In the genomic region with DNA sequence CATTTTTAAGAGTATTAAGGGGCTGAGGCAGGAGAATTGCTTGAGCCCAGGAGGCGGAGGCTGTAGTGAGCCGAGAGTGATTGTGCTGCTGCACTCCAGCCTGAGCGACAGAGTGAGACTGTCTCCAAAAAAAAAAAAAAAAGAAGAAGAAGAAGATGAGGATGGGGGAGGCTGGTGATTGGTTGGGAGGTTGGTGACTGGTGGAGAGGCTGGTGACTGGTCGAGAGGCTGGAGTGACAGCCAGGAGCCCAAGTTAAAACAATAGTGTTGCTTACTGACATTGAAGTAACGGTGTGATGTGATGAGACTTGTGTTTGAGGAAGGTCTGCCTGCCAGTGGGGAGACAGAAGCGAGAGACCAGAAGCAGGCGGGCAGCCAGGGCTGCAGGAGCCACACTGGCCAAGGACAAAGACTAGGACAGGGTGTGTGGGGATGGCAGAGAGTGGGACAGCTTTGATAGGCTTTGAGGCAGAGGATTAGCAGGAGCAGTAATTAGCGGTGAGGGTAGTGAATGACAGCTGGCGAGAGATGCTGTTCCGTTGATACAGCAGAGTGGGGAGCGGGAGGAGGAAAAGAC, we compare ENCODE assay signal across 15 cellular contexts. TPM values are rescaled to one million over a fixed set of nuclear protein-coding genes. Genes with fewer than 3 reads are reported as not detected.
A peak's percentile ranks its signal among the peaks of the same experiment; 100 is the strongest.
DNase-seq lines count a peak whose midpoint lies in the region; ATAC-seq, FAIRE-seq and TF ChIP-seq lines count a peak whose summit lies in the region.
"Had no signal": no experiment of that assay in that cellular context is flagged by ENCODE, and none has a peak within 500 bp of the region (broad histone marks: within the 10 kb centered on the region; RNA-seq: fewer than 3 reads in every experiment).

No MANE protein-coding gene starts in this region.

- H3K36me3 Mint-ChIP-seq in activated CD4-positive, alpha-beta T cell treated with anti-CD3 and anti-CD28 coated beads, Interleukin-2, amount 10 ng/mL, durations not matched to agents 24 days and 14 days (ENCODE audit: low read depth) = peaks cover 79% of the 10 kb centered on the region

- peaks cover 18 to 23% of the 10 kb centered on the region in 2 experiments for H4K20me1 ChIP-seq in H1 (replicated peaks in 1 of 2; ENCODE audit: control insufficient read depth in 1 of 2, insufficient read depth in 2 of 2, low read length in 2 of 2)

- H3K27me3 Mint-ChIP-seq in activated CD4-positive, alpha-beta T cell treated with anti-CD3 and anti-CD28 coated beads, Interleukin-2, amount 10 ng/mL, durations not matched to agents 24 days and 14 days = no peaks in the 10 kb centered on the region
- H3K27me3 Mint-ChIP-seq: activated CD8-positive, alpha-beta memory T cell treated with anti-CD3 and anti-CD28 coated beads, Interleukin-2, amount 10 ng/mL, durations not matched to agents 7 days and 5 days had no signal

- H2AK5ac ChIP-seq in H1 (ENCODE audit: low read depth, low read length) = no peak overlapping the region

- TF ChIP-seq POLR2A in H1 (IDR thresholded peaks at IDR 0.05; ENCODE audit: control extremely low read depth in 1 of 2, low read depth in 2 of 2, low read length in 2 of 2) = no peak

- H3K9me3 ChIP-seq in H1 (ENCODE audit: insufficient read depth in 2 of 2, low read depth in 1 of 2, low read length in 1 of 2) = no peaks in the 10 kb centered on the region
- H3K9me3 ChIP-seq: body of pancreas, thyroid gland had no signal

- H4K5ac ChIP-seq in H1 (ENCODE audit: insufficient read length, low read depth, low read length) = no peak overlapping the region

- H2BK15ac ChIP-seq in H1 (ENCODE audit: low read length) = no peak overlapping the region

- peaks cover 0 to 5% (median 0%) of the 10 kb centered on the region in 4 experiments; a peak in 1 of 7 replicates for H3K4me1 ChIP-seq in H1 (replicated peaks in 1 of 4; ENCODE audit: control insufficient read depth in 3 of 4, insufficient read depth in 4 of 4, low read length in 3 of 4)

- no peak overlapping the region for H4K91ac ChIP-seq in H1 (replicated peaks; ENCODE audit: insufficient read length, low read length)

- no peaks in the 10 kb centered on the region; a peak in 1 of 7 replicates for H3K27me3 ChIP-seq in H1 (replicated peaks in 1 of 4; ENCODE audit: control insufficient read depth in 3 of 4, extremely low read depth in 1 of 4, insufficient read depth in 3 of 4, low read length in 3 of 4)
- H3K27me3 ChIP-seq: body of pancreas, thyroid gland had no signal

- H3K79me1 ChIP-seq in H1 (ENCODE audit: low read depth, low read length) = peaks cover 8% of the 10 kb centered on the region; the same call in 1 of the 2 replicates

- no peak overlapping the region for H3K18ac ChIP-seq in H1 (ENCODE audit: extremely low read depth, low read length)

- H3K4me2 ChIP-seq in H1 (ENCODE audit: insufficient read depth in 1 of 2, low read depth in 2 of 2, low read length in 2 of 2) = no peak overlapping the region

- H3K14ac ChIP-seq in H1 (ENCODE audit: insufficient read length) = no peak overlapping the region

- WGBS in H1 (ENCODE audit: extremely low coverage in 1 of 2, insufficient coverage in 1 of 2, insufficient read length in 1 of 2, insufficient replicate concordance in 2 of 2, low coverage in 1 of 2, low lambda C conversion rate in 2 of 2, missing lambda C conversion rate in 1 of 2), 2 experiments = 86% methylated on average over 11 of the region's 11 CpGs; no CpG with 5 or more reads in 1 of the 2 experiments

- no peak overlapping the region for H2BK5ac ChIP-seq in H1 (ENCODE audit: low read depth, low read length)

- peaks cover 33 to 63% (median 42%) of the 10 kb centered on the region in 4 experiments for H3K36me3 ChIP-seq in H1 (ENCODE audit: control insufficient read depth in 2 of 4, insufficient read depth in 4 of 4, low read length in 3 of 4)

- H3K4me3 Mint-ChIP-seq in activated CD4-positive, alpha-beta T cell treated with anti-CD3 and anti-CD28 coated beads, Interleukin-2, amount 10 ng/mL, durations not matched to agents 24 days and 14 days = no peak overlapping the region
- H3K4me3 Mint-ChIP-seq: activated CD8-positive, alpha-beta memory T cell treated with anti-CD3 and anti-CD28 coated beads, Interleukin-2, amount 10 ng/mL, durations not matched to agents 7 days and 5 days; T-helper 1 cell treated with Interleukin-12 subunit alpha and Interleukin-12 subunit beta and Interleukin-4 antibody, amounts not matched to agents 30 μg/mL and 1 μg/mL, for 36 hours had no signal

- TF ChIP-seq EP300 in H1 (IDR thresholded peaks at IDR 0.05; ENCODE audit: borderline replicate concordance in 1 of 2, low read depth in 2 of 2, low read length in 2 of 2) = no peak

- peaks cover 40% of the 10 kb centered on the region for H3K4me1 Mint-ChIP-seq in activated CD4-positive, alpha-beta T cell treated with anti-CD3 and anti-CD28 coated beads, Interleukin-2, amount 10 ng/mL, durations not matched to agents 24 days and 14 days

- TF ChIP-seq CTCF in RWPE1 (conservative IDR thresholded peaks at IDR 0.05; ENCODE audit: low read depth) (no peak), H1 (IDR thresholded peaks at IDR 0.05; ENCODE audit: control extremely low read depth in 1 of 3, insufficient read depth in 1 of 3, low read depth in 1 of 3, low read length in 3 of 3) (no peak)

- H3K27ac ChIP-seq in RWPE1 = peak overlapping the region; percentile 19
- no peak overlapping the region for H3K27ac ChIP-seq in H1 (ENCODE audit: low read depth, low read length)
- H3K27ac ChIP-seq: body of pancreas, thyroid gland had no signal

- H3K9me3 Mint-ChIP-seq in activated CD4-positive, alpha-beta T cell treated with anti-CD3 and anti-CD28 coated beads, Interleukin-2, amount 10 ng/mL, durations not matched to agents 24 days and 14 days = no peaks in the 10 kb centered on the region
- H3K9me3 Mint-ChIP-seq: T-helper 1 cell treated with Interleukin-12 subunit alpha and Interleukin-12 subunit beta and Interleukin-4 antibody, amounts not matched to agents 30 μg/mL and 1 μg/mL, for 36 hours had no signal

- H3K4ac ChIP-seq in H1 (replicated peaks; ENCODE audit: insufficient read length, low read depth, low read length) = no peak overlapping the region

- H3K9ac ChIP-seq in H1 (replicated peaks in 1 of 4; ENCODE audit: extremely low read depth in 1 of 4, low read depth in 3 of 4, low read length in 3 of 4) = no peak overlapping the region

- H3K56ac ChIP-seq in H1 (replicated peaks; ENCODE audit: insufficient read length, low read depth, low read length) = no peak overlapping the region

- H3K23me2 ChIP-seq in H1 (ENCODE audit: low read depth, low read length) = peaks cover 4% of the 10 kb centered on the region

- H3K23ac ChIP-seq in H1 (ENCODE audit: insufficient read length) = no peak overlapping the region

- H2BK20ac ChIP-seq in H1 (ENCODE audit: low read length) = no peak overlapping the region

- no peak for DNase-seq in activated CD4-positive, alpha-beta T cell treated with anti-CD3 and anti-CD28 coated beads, Interleukin-2, amount 10 ng/mL, durations not matched to agents 24 days and 14 days
- no peak for DNase-seq in activated CD4-positive, alpha-beta T cell treated with anti-CD3 and anti-CD28 coated beads, Interleukin-2, amount 50 U/mL, for 1 hour
- no peak for DNase-seq in RWPE1 (ENCODE audit: low spot score)
- DNase-seq in H1 (ENCODE audit: low read depth in 1 of 2, low spot score in 2 of 2) = no peak
- peak; percentile 82 for DNase-seq in pons (ENCODE audit: low spot score)
- no peak for DNase-seq in NCI-H1930 (lab: John Stamatoyannopoulos, UW)
- DNase-seq in ureter (ENCODE audit: low spot score) = no peak
- DNase-seq: activated CD8-positive, alpha-beta memory T cell treated with anti-CD3 and anti-CD28 coated beads, Interleukin-2, amount 10 ng/mL, durations not matched to agents 7 days and 5 days; body of pancreas; EL; Karpas-422; PC-3; thyroid gland had no signal

- no peak overlapping the region for H2BK12ac ChIP-seq in H1 (ENCODE audit: low read depth, low read length)

- POLR2A ChIA-PET in RWPE1 (lab: Yijun Ruan, JAX; ENCODE audit: low non-redundant PET) = no interaction called here
- POLR2A ChIA-PET in H1 (lab: Charles Lee; ENCODE audit: partially characterized antibody) = interaction anchor here (0.6 to 15.1 kb wide), 5 partner anchors 7 to 194 kb away, joined by 4 to 313 read pairs (median 8); a partner anchor contains a TSS

- ATAC-seq in HG02970 (IDR thresholded peaks at IDR 0.05; ENCODE audit: low FRiP score, unreplicated experiment) = no peak
- ATAC-seq: activated CD8-positive, alpha-beta memory T cell treated with anti-CD3 and anti-CD28 coated beads, Interleukin-2, amount 10 ng/mL, durations not matched to agents 7 days and 5 days; body of pancreas; PC-3 had no signal

- no peak overlapping the region for H2BK120ac ChIP-seq in H1 (replicated peaks; ENCODE audit: low read depth, low read length)

- no peak overlapping the region for H2AFZ ChIP-seq in H1 (ENCODE audit: low read length)

- no peak overlapping the region for H4K8ac ChIP-seq in H1 (ENCODE audit: extremely low read depth, insufficient read depth, low read length)

- H3K4me3 ChIP-seq in H1 (ENCODE audit: extremely low read depth in 1 of 4, insufficient read depth in 2 of 4, low read depth in 3 of 4, low read length in 4 of 4) = no peak overlapping the region
- H3K4me3 ChIP-seq: body of pancreas, thyroid gland had no signal

- TF ChIP-seq RAD21 in H1 (IDR thresholded peaks at IDR 0.05 in 1 of 2, conservative IDR thresholded peaks at IDR 0.05 in 1 of 2; ENCODE audit: low read depth in 2 of 2, low read length in 2 of 2) = no peak

- H3K79me2 ChIP-seq in H1 (ENCODE audit: control insufficient read depth in 1 of 2, insufficient read depth in 2 of 2, low read length in 2 of 2) = peaks cover 31 to 74% of the 10 kb centered on the region in 2 experiments

- FAIRE-seq in H1 (lab: Jason Lieb, UNC) = no peak

- intact Hi-C loops in activated CD4-positive, alpha-beta T cell treated with anti-CD3 and anti-CD28 coated beads, Interleukin-2, amount 10 ng/mL, durations not matched to agents 24 days and 14 days (cut with micrococcal nuclease) = loop anchor here (10.0 kb wide), 1 partner anchor 445 kb away; a partner anchor contains a TSS

- peak overlapping the region; percentile 39 for H3K27ac Mint-ChIP-seq in activated CD4-positive, alpha-beta T cell treated with anti-CD3 and anti-CD28 coated beads, Interleukin-2, amount 10 ng/mL, durations not matched to agents 24 days and 14 days
- H3K27ac Mint-ChIP-seq: activated CD8-positive, alpha-beta memory T cell treated with anti-CD3 and anti-CD28 coated beads, Interleukin-2, amount 10 ng/mL, durations not matched to agents 7 days and 5 days; T-helper 1 cell treated with Interleukin-12 subunit alpha and Interleukin-12 subunit beta and Interleukin-4 antibody, amounts not matched to agents 30 μg/mL and 1 μg/mL, for 36 hours had no signal

- CTCF ChIA-PET in RWPE1 (lab: Yijun Ruan, JAX) = interaction anchor here (0.6 kb wide), 1 partner anchor 198 kb away, joined by 7 read pairs; no protein-coding TSS in a partner anchor
- CTCF ChIA-PET in H1 (lab: Charles Lee; ENCODE audit: partially characterized antibody) = interaction anchor here (0.7 kb wide), 1 partner anchor 411 kb away, joined by 3 read pairs; no protein-coding TSS in a partner anchor

RNA-seq across cellular contexts. Expression of a gene that starts 4.9 kb away (rescaled TPM):
- total RNA-seq in activated CD4-positive, alpha-beta T cell treated with anti-CD3 and anti-CD28 coated beads, Interleukin-2, amount 10 ng/mL, durations not matched to agents 24 days and 14 days = 300 and 318 TPM in 2 replicates
- total RNA-seq in H1 (2021; fragmentation: NEBNext Ultra II Directional; extraction: Animal tissue kit (Norgen Biotek cat#: 25700)) = 237 and 239 TPM in 2 replicates
- 66.7 and 103 TPM in 2 replicates for polyA plus RNA-seq in H1 (2011; rRNA removed)
- 78.5 TPM for polyA plus RNA-seq in H1 (2011; cell fraction: cytosol; rRNA removed)
- polyA plus RNA-seq in H1 (2011; cell fraction: nucleus; rRNA removed) = 456 TPM
- 212 to 245 TPM (median 235 TPM) in 4 replicates for polyA plus RNA-seq in H1 (2012, experiment 1 of 2)
- 131 TPM for polyA plus RNA-seq in H1 (2012, experiment 2 of 2)
- 167 TPM for polyA plus RNA-seq in H1 (2013, experiment 1 of 2)
- 144 TPM for polyA plus RNA-seq in H1 (2013, experiment 2 of 2)
- 44.1 and 59.4 TPM in 2 replicates for polyA minus RNA-seq in H1 (2011; rRNA and poly(A)+ RNA removed)
- polyA minus RNA-seq in H1 (2011; cell fraction: cytosol; rRNA and poly(A)+ RNA removed) = 112 TPM
- polyA minus RNA-seq in H1 (2011; cell fraction: nucleus; rRNA and poly(A)+ RNA removed) = 143 TPM
- 133 TPM for total RNA-seq in ureter

RNA-seq across cellular contexts. Expression of a gene that starts 9.7 kb away (rescaled TPM):
- total RNA-seq in activated CD4-positive, alpha-beta T cell treated with anti-CD3 and anti-CD28 coated beads, Interleukin-2, amount 10 ng/mL, durations not matched to agents 24 days and 14 days = 4.5 TPM in 2 replicates
- 4.3 and 4.8 TPM in 2 replicates for total RNA-seq in H1 (2021; fragmentation: NEBNext Ultra II Directional; extraction: Animal tissue kit (Norgen Biotek cat#: 25700))
- polyA plus RNA-seq in H1 (2011; rRNA removed) = 1.6 and 2.1 TPM in 2 replicates
- 2.0 TPM for polyA plus RNA-seq in H1 (2011; cell fraction: cytosol; rRNA removed)
- 3.2 TPM for polyA plus RNA-seq in H1 (2011; cell fraction: nucleus; rRNA removed)
- polyA plus RNA-seq in H1 (2012, experiment 1 of 2) = 1.9 to 3.0 TPM (median 2.0 TPM) in 4 replicates
- 1.5 TPM for polyA plus RNA-seq in H1 (2012, experiment 2 of 2)
- 1.6 TPM for polyA plus RNA-seq in H1 (2013, experiment 1 of 2)
- polyA plus RNA-seq in H1 (2013, experiment 2 of 2) = 1.5 TPM
- 1.8 and 4.7 TPM in 2 replicates for polyA minus RNA-seq in H1 (2011; rRNA and poly(A)+ RNA removed)
- 7.5 TPM for polyA minus RNA-seq in H1 (2011; cell fraction: cytosol; rRNA and poly(A)+ RNA removed)
- polyA minus RNA-seq in H1 (2011; cell fraction: nucleus; rRNA and poly(A)+ RNA removed) = 16.2 TPM
- 4.6 TPM for total RNA-seq in ureter

RNA-seq across cellular contexts. Expression of a gene that starts 12.6 kb away (rescaled TPM):
- 42.7 and 47.6 TPM in 2 replicates for total RNA-seq in activated CD4-positive, alpha-beta T cell treated with anti-CD3 and anti-CD28 coated beads, Interleukin-2, amount 10 ng/mL, durations not matched to agents 24 days and 14 days
- 103 and 109 TPM in 2 replicates for total RNA-seq in H1 (2021; fragmentation: NEBNext Ultra II Directional; extraction: Animal tissue kit (Norgen Biotek cat#: 25700))
- polyA plus RNA-seq in H1 (2011; rRNA removed) = 88.4 and 112 TPM in 2 replicates
- polyA plus RNA-seq in H1 (2011; cell fraction: cytosol; rRNA removed) = 112 TPM
- polyA plus RNA-seq in H1 (2011; cell fraction: nucleus; rRNA removed) = 145 TPM
- 85.3 to 128 TPM (median 117 TPM) in 4 replicates for polyA plus RNA-seq in H1 (2012, experiment 1 of 2)
- polyA plus RNA-seq in H1 (2012, experiment 2 of 2) = 101 TPM
- 56.2 TPM for polyA plus RNA-seq in H1 (2013, experiment 1 of 2)
- 51.7 TPM for polyA plus RNA-seq in H1 (2013, experiment 2 of 2)
- 34.4 and 35.9 TPM in 2 replicates for polyA minus RNA-seq in H1 (2011; rRNA and poly(A)+ RNA removed)
- 43.7 TPM for polyA minus RNA-seq in H1 (2011; cell fraction: cytosol; rRNA and poly(A)+ RNA removed)
- polyA minus RNA-seq in H1 (2011; cell fraction: nucleus; rRNA and poly(A)+ RNA removed) = 36.9 TPM
- total RNA-seq in ureter = 120 TPM

RNA-seq across cellular contexts. Expression of a gene that starts 15.9 kb away (rescaled TPM):
- total RNA-seq in activated CD4-positive, alpha-beta T cell treated with anti-CD3 and anti-CD28 coated beads, Interleukin-2, amount 10 ng/mL, durations not matched to agents 24 days and 14 days = not detected in 2 replicates
- 4.3 and 4.8 TPM in 2 replicates for total RNA-seq in H1 (2021; fragmentation: NEBNext Ultra II Directional; extraction: Animal tissue kit (Norgen Biotek cat#: 25700))
- polyA plus RNA-seq in H1 (2011; rRNA removed) = 1.4 and 2.8 TPM in 2 replicates
- 1.8 TPM for polyA plus RNA-seq in H1 (2011; cell fraction: cytosol; rRNA removed)
- polyA plus RNA-seq in H1 (2011; cell fraction: nucleus; rRNA removed) = 7.7 TPM
- 1.6 to 2.9 TPM (median 2.2 TPM) in 4 replicates for polyA plus RNA-seq in H1 (2012, experiment 1 of 2)
- polyA plus RNA-seq in H1 (2012, experiment 2 of 2) = 1.2 TPM
- polyA plus RNA-seq in H1 (2013, experiment 1 of 2) = 6.7 TPM
- 6.3 TPM for polyA plus RNA-seq in H1 (2013, experiment 2 of 2)
- polyA minus RNA-seq in H1 (2011; rRNA and poly(A)+ RNA removed) = 0.44 and 0.95 TPM in 2 replicates
- polyA minus RNA-seq in H1 (2011; cell fraction: cytosol; rRNA and poly(A)+ RNA removed) = 2.3 TPM
- 2.3 TPM for polyA minus RNA-seq in H1 (2011; cell fraction: nucleus; rRNA and poly(A)+ RNA removed)
- total RNA-seq in ureter = 4.0 TPM

RNA-seq across cellular contexts. Expression of a gene that starts 27.3 kb away (rescaled TPM):
- total RNA-seq in activated CD4-positive, alpha-beta T cell treated with anti-CD3 and anti-CD28 coated beads, Interleukin-2, amount 10 ng/mL, durations not matched to agents 24 days and 14 days = 37.3 and 41.2 TPM in 2 replicates
- total RNA-seq in H1 (2021; fragmentation: NEBNext Ultra II Directional; extraction: Animal tissue kit (Norgen Biotek cat#: 25700)) = 40.1 and 40.7 TPM in 2 replicates
- 31.4 and 54.0 TPM in 2 replicates for polyA plus RNA-seq in H1 (2011; rRNA removed)
- polyA plus RNA-seq in H1 (2011; cell fraction: cytosol; rRNA removed) = 28.5 TPM
- 74.3 TPM for polyA plus RNA-seq in H1 (2011; cell fraction: nucleus; rRNA removed)
- polyA plus RNA-seq in H1 (2012, experiment 1 of 2) = 25.4 to 35.3 TPM (median 33.8 TPM) in 4 replicates
- polyA plus RNA-seq in H1 (2012, experiment 2 of 2) = 27.5 TPM
- polyA plus RNA-seq in H1 (2013, experiment 1 of 2) = 33.2 TPM
- polyA plus RNA-seq in H1 (2013, experiment 2 of 2) = 32.9 TPM
- 13.1 and 22.4 TPM in 2 replicates for polyA minus RNA-seq in H1 (2011; rRNA and poly(A)+ RNA removed)
- polyA minus RNA-seq in H1 (2011; cell fraction: cytosol; rRNA and poly(A)+ RNA removed) = 13.4 TPM
- polyA minus RNA-seq in H1 (2011; cell fraction: nucleus; rRNA and poly(A)+ RNA removed) = 13.4 TPM
- total RNA-seq in ureter = 41.9 TPM
